8 cellular contexts compared by ENCODE assay signal in genomic region chr18:67417864-67418523, GRCh38.
A peak's percentile ranks its signal among the peaks of the same experiment; 100 is the strongest.
DNase-seq lines count a peak whose midpoint lies in the region; ATAC-seq, FAIRE-seq and TF ChIP-seq lines count a peak whose summit lies in the region.

No MANE protein-coding gene starts in this region.

- H3K27ac Mint-ChIP-seq in activated CD4-positive, alpha-beta memory T cell treated with anti-CD3 and anti-CD28 coated beads, Interleukin-2, amount 10 ng/mL, durations not matched to agents 7 days and 5 days, result peak overlapping the region; percentile 41

- H3K36me3 Mint-ChIP-seq in activated CD4-positive, alpha-beta memory T cell treated with anti-CD3 and anti-CD28 coated beads, Interleukin-2, amount 10 ng/mL, durations not matched to agents 7 days and 5 days (ENCODE audit: low read depth), result no peaks in the 10 kb centered on the region

- no peaks in the 10 kb centered on the region for H3K36me3 ChIP-seq in testis (ENCODE audit: low read depth, missing control alignments)

- no peaks in the 10 kb centered on the region for H3K27me3 Mint-ChIP-seq in activated CD4-positive, alpha-beta memory T cell treated with anti-CD3 and anti-CD28 coated beads, Interleukin-2, amount 10 ng/mL, durations not matched to agents 7 days and 5 days

- intact Hi-C loops in right cardiac atrium (cut with DNase I) (no loop called here), testis (cut with DNase I; ENCODE audit: low total_unique reads) (no loop called here)

- no peak for FAIRE-seq in GM12891 (lab: Jason Lieb, UNC)

- H3K27ac ChIP-seq in right cardiac atrium (ENCODE audit: low read length) (no peak overlapping the region), testis (peak overlapping the region in 1 of 2 donors; percentile 2)

- TF ChIP-seq POLR2A in GM12891 (IDR thresholded peaks at IDR 0.05; ENCODE audit: low read depth, low read length) (no peak), testis (IDR thresholded peaks at IDR 0.05) (no peak)

- POLR2A ChIA-PET in activated CD4-positive, alpha-beta memory T cell treated with anti-CD3 and anti-CD28 coated beads, Interleukin-2, amount 10 ng/mL, durations not matched to agents 7 days and 5 days (lab: Charles Lee), result interaction anchor here (1.1 kb wide), 1 partner anchor 113 kb away, joined by 3 read pairs; no protein-coding TSS in a partner anchor

- TF ChIP-seq CTCF in testis (IDR thresholded peaks at IDR 0.05), result no peak

- H3K9me3 Mint-ChIP-seq in activated CD4-positive, alpha-beta memory T cell treated with anti-CD3 and anti-CD28 coated beads, Interleukin-2, amount 10 ng/mL, durations not matched to agents 7 days and 5 days, result no peaks in the 10 kb centered on the region

- peak; percentile 86 for ATAC-seq in GM21576 (IDR thresholded peaks at IDR 0.05; ENCODE audit: unreplicated experiment)
- peak; percentile 69 to 87 for ATAC-seq in right cardiac atrium

- H3K9me3 ChIP-seq in right cardiac atrium (ENCODE audit: control insufficient read depth, low read length) (no peaks in the 10 kb centered on the region), testis (no peaks in the 10 kb centered on the region)

- WGBS in right cardiac atrium, result 69% methylated on average over 6 of the region's 6 CpGs
- 46 to 49% methylated on average over 6 of the region's 6 CpGs for WGBS in testis, 2 donors

- CTCF ChIA-PET in activated CD4-positive, alpha-beta memory T cell treated with anti-CD3 and anti-CD28 coated beads, Interleukin-2, amount 10 ng/mL, durations not matched to agents 7 days and 5 days (lab: Charles Lee), result interaction anchor here (0.7 kb wide), 1 partner anchor 9 kb away, joined by 5 read pairs; no protein-coding TSS in a partner anchor

- peaks cover 8% of the 10 kb centered on the region for H3K4me1 Mint-ChIP-seq in activated CD4-positive, alpha-beta memory T cell treated with anti-CD3 and anti-CD28 coated beads, Interleukin-2, amount 10 ng/mL, durations not matched to agents 7 days and 5 days

- DNase-seq in GM12891 (ENCODE audit: insufficient read length, low spot score), result peak; percentile 5
- peak; percentile 80 to 87 for DNase-seq in Kasumi-1 (lab: John Stamatoyannopoulos, UW)
- peak; percentile 19 for DNase-seq in activated CD4-positive, alpha-beta memory T cell treated with anti-CD3 and anti-CD28 coated beads, Interleukin-2, amount 10 ng/mL, durations not matched to agents 7 days and 5 days
- no peak for DNase-seq in right cardiac atrium
- DNase-seq in testis, result peak; percentile 21
- DNase-seq in NCI-H1417 (lab: John Stamatoyannopoulos, UW), result no peak
- DNase-seq in GOT3 (lab: John Stamatoyannopoulos, UW), result no peak

- H3K27me3 ChIP-seq in right cardiac atrium (ENCODE audit: control insufficient read depth, insufficient read depth) (no peaks in the 10 kb centered on the region), testis (no peaks in the 10 kb centered on the region)

- H3K4me3 Mint-ChIP-seq in activated CD4-positive, alpha-beta memory T cell treated with anti-CD3 and anti-CD28 coated beads, Interleukin-2, amount 10 ng/mL, durations not matched to agents 7 days and 5 days, result peak overlapping the region; percentile 55

- H3K4me3 ChIP-seq in right cardiac atrium (ENCODE audit: low read length) (peak overlapping the region; percentile 32), testis (no peak overlapping the region)

- no peaks in the 10 kb centered on the region for H3K4me1 ChIP-seq in right cardiac atrium (ENCODE audit: control insufficient read depth, insufficient read depth, low read length)
- H3K4me1 ChIP-seq in testis, result no peaks in the 10 kb centered on the region

TF ChIP-seq in GM12891, 5 proteins besides CTCF, POLR2A, EP300 and RAD21:
- no peak for TF ChIP-seq SPI1 (IDR thresholded peaks at IDR 0.05; ENCODE audit: low read depth, low read length)
- TF ChIP-seq PAX5 (IDR thresholded peaks at IDR 0.05; ENCODE audit: insufficient read depth, low read length, severe bottlenecking), result no peak
- TF ChIP-seq POU2F2 (IDR thresholded peaks at IDR 0.05; ENCODE audit: low read depth, low read length), result no peak
- TF ChIP-seq POLR2AphosphoS5 (IDR thresholded peaks at IDR 0.05; ENCODE audit: low read depth, low read length), result no peak
- no peak for TF ChIP-seq TAF1 (IDR thresholded peaks at IDR 0.05; ENCODE audit: low read depth, low read length)

Comparison
In these comparisons a context has a peak if more than half of its experiments do, and no peak if none do; other contexts are left out.
1. DNase-seq: peak in GM12891 (single experiment), Kasumi-1 (2 of 2), activated CD4-positive, alpha-beta memory T cell treated with anti-CD3 and anti-CD28 coated beads, Interleukin-2, amount 10 ng/mL, durations not matched to agents 7 days and 5 days (single experiment) and testis (single experiment); none in right cardiac atrium (0 of 3), NCI-H1417 (0 of 3) and GOT3 (single experiment).